Comparison of ENCODE assay signal across 8 cellular contexts in genomic region chr12:120194226-120194533, GRCh38. TPM values are rescaled to one million over a fixed set of nuclear protein-coding genes. Genes with fewer than 3 reads are reported as not detected.
DNase-seq lines count a peak whose midpoint lies in the region; ATAC-seq and TF ChIP-seq lines count a peak whose summit lies in the region.

No MANE protein-coding gene starts in this region.

- peaks cover 48% of the 10 kb centered on the region for H3K4me1 Mint-ChIP-seq in stimulated activated effector memory CD8-positive, alpha-beta T cell treated with anti-CD3 and anti-CD28 coated beads, Interleukin-12 subunit alpha, Interleukin-12 subunit beta, amount 100 ng/mL, for 72 hours

- peak overlapping the region; percentile 100 for H3K27ac Mint-ChIP-seq in stimulated activated effector memory CD8-positive, alpha-beta T cell treated with anti-CD3 and anti-CD28 coated beads, Interleukin-12 subunit alpha, Interleukin-12 subunit beta, amount 100 ng/mL, for 72 hours

- peak; percentile 22 for ATAC-seq in GM21447 (IDR thresholded peaks at IDR 0.05; ENCODE audit: unreplicated experiment)
- ATAC-seq in stimulated activated effector memory CD8-positive, alpha-beta T cell treated with anti-CD3 and anti-CD28 coated beads, Interleukin-12 subunit alpha, Interleukin-12 subunit beta, amount 100 ng/mL, for 72 hours: peak; percentile 38

- peaks cover 88% of the 10 kb centered on the region for H3K36me3 Mint-ChIP-seq in stimulated activated effector memory CD8-positive, alpha-beta T cell treated with anti-CD3 and anti-CD28 coated beads, Interleukin-12 subunit alpha, Interleukin-12 subunit beta, amount 100 ng/mL, for 72 hours

- H3K4me1 ChIP-seq in right atrium auricular region: peaks cover 0 to 25% of the 10 kb centered on the region in 2 donors

- no peaks in the 10 kb centered on the region for H3K9me3 ChIP-seq in right atrium auricular region

- H3K27ac ChIP-seq in 22Rv1 (peak overlapping the region; percentile 99), VCaP (peak overlapping the region; percentile 97), right atrium auricular region (peak overlapping the region; percentile 83 to 86)

- H3K36me3 ChIP-seq in right atrium auricular region: peaks cover 45% of the 10 kb centered on the region

- peak overlapping the region; percentile 92 for H3K4me3 Mint-ChIP-seq in stimulated activated effector memory CD8-positive, alpha-beta T cell treated with anti-CD3 and anti-CD28 coated beads, Interleukin-12 subunit alpha, Interleukin-12 subunit beta, amount 100 ng/mL, for 72 hours

- H3K27me3 ChIP-seq in right atrium auricular region: no peaks in the 10 kb centered on the region

- H3K4me3 ChIP-seq in right atrium auricular region: peak overlapping the region; percentile 84 to 87

- DNase-seq in right atrium auricular region (ENCODE audit: low spot score) (no peak), SW 1271 (lab: John Stamatoyannopoulos, UW) (no peak), NCI-H1105 (lab: John Stamatoyannopoulos, UW) (no peak), islet precursor cell (no peak)
- no peak for DNase-seq in stimulated activated effector memory CD8-positive, alpha-beta T cell treated with anti-CD3 and anti-CD28 coated beads, Interleukin-12 subunit alpha, Interleukin-12 subunit beta, amount 100 ng/mL, for 72 hours (ENCODE audit: low spot score in 2 of 2)

- H3K9me3 Mint-ChIP-seq in stimulated activated effector memory CD8-positive, alpha-beta T cell treated with anti-CD3 and anti-CD28 coated beads, Interleukin-12 subunit alpha, Interleukin-12 subunit beta, amount 100 ng/mL, for 72 hours: no peaks in the 10 kb centered on the region

- TF ChIP-seq CTCF in 22Rv1 (IDR thresholded peaks at IDR 0.05) (no peak), VCaP (conservative IDR thresholded peaks at IDR 0.05) (no peak), right atrium auricular region (IDR thresholded peaks at IDR 0.05) (no peak)

RNA-seq across cellular contexts. Expression of gene GCN1, which starts 0.3 kb away (rescaled TPM):
- 10 to 100 TPM; 28.3 to 36.0 TPM for total RNA-seq in right atrium auricular region

RNA-seq across cellular contexts. Expression of gene RPLP0, which starts 6.7 kb away (rescaled TPM):
- total RNA-seq in right atrium auricular region: 1,000 to 10,000 TPM in 1 of 2 donors, 100 to 1,000 TPM in 1; 846 to 1,862 TPM
